In the genomic region with DNA sequence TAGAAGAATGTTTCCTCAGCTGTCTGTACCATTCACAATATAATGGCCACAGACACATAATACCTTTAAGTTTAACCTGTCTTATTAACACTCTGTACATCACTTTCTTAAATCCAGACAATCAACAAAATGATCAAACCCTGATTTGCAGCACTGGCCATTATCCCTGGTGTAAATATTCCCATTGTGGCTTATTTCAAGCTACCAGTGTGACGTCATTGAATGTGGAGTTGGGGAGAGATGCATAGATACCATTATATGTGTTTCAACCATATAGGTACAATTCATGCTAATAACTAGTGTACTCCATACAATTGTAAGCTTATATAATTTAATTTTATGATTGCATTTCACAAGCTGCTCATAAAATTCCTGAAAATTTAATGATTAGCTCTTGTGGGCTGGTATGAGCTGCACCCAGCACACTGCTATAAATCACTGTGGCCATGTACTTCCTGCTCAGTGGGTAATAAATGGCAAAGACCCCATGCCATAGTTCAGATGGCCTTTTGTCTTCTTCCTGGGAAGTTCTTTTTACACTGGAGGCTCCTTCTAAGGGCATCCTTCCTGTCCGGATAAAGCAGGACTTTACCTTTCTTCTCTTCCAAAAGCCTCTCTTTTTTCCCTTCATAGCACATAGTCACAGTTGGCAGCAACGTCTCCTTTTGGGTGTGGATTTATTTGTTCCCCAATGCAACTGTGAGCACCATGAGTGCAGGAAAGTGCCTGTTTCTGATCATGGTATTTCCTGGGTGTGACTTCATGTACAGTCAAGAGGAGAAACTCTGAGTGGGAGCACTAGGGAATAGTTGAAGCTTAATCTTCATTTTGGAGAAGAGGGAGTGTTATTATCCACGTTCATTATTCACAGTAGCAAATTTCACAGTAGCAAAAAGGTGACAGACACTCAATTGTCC, we compare ENCODE assay signal across 19 cellular contexts.
DNase-seq lines count a peak whose midpoint lies in the region; FAIRE-seq and TF ChIP-seq lines count a peak whose summit lies in the region.
"Had no signal": no experiment of that assay in that cellular context is flagged by ENCODE, and none has a peak within 500 bp of the region (broad histone marks: within the 10 kb centered on the region; RNA-seq: fewer than 3 reads in every experiment).

No MANE protein-coding gene starts in this region.

- peak; percentile 9 for FAIRE-seq in astrocyte (lab: Jason Lieb, UNC)
- no peak for FAIRE-seq in small intestine (lab: Jason Lieb, UNC)
- FAIRE-seq: GM18507, HTR-8/SVneo had no signal

- H2AFZ ChIP-seq in astrocyte (ENCODE audit: low read depth, low read length): no peak overlapping the region
- H2AFZ ChIP-seq: PC-9 had no signal

- H3K4me2 ChIP-seq in astrocyte (ENCODE audit: low read length): no peak overlapping the region
- H3K4me2 ChIP-seq: PC-9 had no signal

- H3K4me3 Mint-ChIP-seq in astrocyte (ENCODE audit: unreplicated experiment): no peak overlapping the region
- no peak overlapping the region for H3K4me3 Mint-ChIP-seq in activated T-helper 1 cell treated with anti-CD3 and anti-CD28 coated beads, Interleukin-12 subunit alpha, Interleukin-12 subunit beta, Interleukin-2, Interleukin-4 antibody, amounts not matched to agents 30 ng/mL and 10 ng/mL and 1 ng/mL, durations not matched to agents 14 hours and 24 hours and 36 hours
- H3K4me3 Mint-ChIP-seq: CD8-positive, alpha-beta T cell had no signal

- no peak overlapping the region for H3K4me3 ChIP-seq in astrocyte (ENCODE audit: insufficient read depth, low read depth, low read length)
- H3K4me3 ChIP-seq in small intestine (ENCODE audit: low read depth in 1 of 2, low read length in 2 of 2): no peak overlapping the region
- H3K4me3 ChIP-seq: HAP-1, PC-9, SK-N-MC had no signal

- peaks cover 3% of the 10 kb centered on the region for H3K9me3 Mint-ChIP-seq in astrocyte (ENCODE audit: unreplicated experiment)
- H3K9me3 Mint-ChIP-seq in activated T-helper 1 cell treated with anti-CD3 and anti-CD28 coated beads, Interleukin-12 subunit alpha, Interleukin-12 subunit beta, Interleukin-2, Interleukin-4 antibody, amounts not matched to agents 30 ng/mL and 10 ng/mL and 1 ng/mL, durations not matched to agents 14 hours and 24 hours and 36 hours: no peaks in the 10 kb centered on the region
- H3K9me3 Mint-ChIP-seq: CD8-positive, alpha-beta T cell had no signal

- H3K36me3 ChIP-seq in astrocyte (ENCODE audit: insufficient read depth, low read length): no peaks in the 10 kb centered on the region
- H3K36me3 ChIP-seq in small intestine (ENCODE audit: control insufficient read depth in 2 of 2, insufficient read depth in 2 of 2, low read length in 2 of 2): peaks cover 0 to 2% of the 10 kb centered on the region in 2 donors
- H3K36me3 ChIP-seq: BE2C, HAP-1 had no signal

- 25 to 53% (median 38%) methylated on average over 4 of the region's 4 CpGs for WGBS in small intestine, 3 donors

- H3K27me3 ChIP-seq in astrocyte (ENCODE audit: insufficient read depth, low read length) (peaks cover 2% of the 10 kb centered on the region), small intestine (ENCODE audit: control insufficient read depth in 2 of 2, insufficient read depth in 2 of 2, low read length in 2 of 2) (no peaks in the 10 kb centered on the region)
- H3K27me3 ChIP-seq: BE2C had no signal

- H3K36me3 Mint-ChIP-seq in astrocyte (ENCODE audit: low read depth, unreplicated experiment): peaks cover 4% of the 10 kb centered on the region
- H3K36me3 Mint-ChIP-seq in activated T-helper 1 cell treated with anti-CD3 and anti-CD28 coated beads, Interleukin-12 subunit alpha, Interleukin-12 subunit beta, Interleukin-2, Interleukin-4 antibody, amounts not matched to agents 30 ng/mL and 10 ng/mL and 1 ng/mL, durations not matched to agents 14 hours and 24 hours and 36 hours (ENCODE audit: low read depth): no peaks in the 10 kb centered on the region

- no peaks in the 10 kb centered on the region for H3K79me2 ChIP-seq in astrocyte (ENCODE audit: insufficient read depth, low read length)

- DNase-seq in GM03348 (ENCODE audit: low spot score): peak; percentile 40
- DNase-seq in astrocyte (ENCODE audit: low read depth): no peak
- peak; percentile 55 for DNase-seq in kidney glomerular epithelial cell (lab: John Stamatoyannopoulos, UW)
- DNase-seq in small intestine: peak; percentile 38
- no peak for DNase-seq in stimulated activated CD4-positive, alpha-beta T cell treated with anti-CD3 and anti-CD28 coated beads, Interleukin-2, amount 100 ng/mL, for 48 hours
- DNase-seq in activated effector memory CD4-positive, alpha-beta T cell treated with anti-CD3 and anti-CD28 coated beads, Interleukin-2, amount 50 U/mL, for 16 hours: no peak
- DNase-seq in NCI-H345 treated with DMSO at 0.1 percent for 48 hours (lab: John Stamatoyannopoulos, UW; ENCODE audit: unreplicated experiment): no peak
- DNase-seq in activated T-helper 1 cell treated with anti-CD3 and anti-CD28 coated beads, Interleukin-12 subunit alpha, Interleukin-12 subunit beta, Interleukin-2, Interleukin-4 antibody, amounts not matched to agents 30 ng/mL and 10 ng/mL and 1 ng/mL, durations not matched to agents 14 hours and 24 hours and 36 hours (ENCODE audit: low spot score): no peak
- DNase-seq: BE2C; CD8-positive, alpha-beta T cell; DMS 273 treated with DMSO at 0.1 percent for 48 hours; NCI-H1092; NCI-H446 treated with DMSO at 0.1 percent for 48 hours; NCI-H748 treated with DMSO at 0.1 percent for 48 hours; PC-9 had no signal

- no peak overlapping the region for H3K27ac Mint-ChIP-seq in astrocyte (ENCODE audit: unreplicated experiment)
- no peak overlapping the region for H3K27ac Mint-ChIP-seq in activated T-helper 1 cell treated with anti-CD3 and anti-CD28 coated beads, Interleukin-12 subunit alpha, Interleukin-12 subunit beta, Interleukin-2, Interleukin-4 antibody, amounts not matched to agents 30 ng/mL and 10 ng/mL and 1 ng/mL, durations not matched to agents 14 hours and 24 hours and 36 hours
- H3K27ac Mint-ChIP-seq: CD8-positive, alpha-beta T cell had no signal

- H3K4me1 ChIP-seq in astrocyte (ENCODE audit: insufficient read depth, low read length) (no peaks in the 10 kb centered on the region), small intestine (ENCODE audit: control insufficient read depth in 2 of 2, insufficient read depth in 1 of 2, low read depth in 1 of 2, low read length in 1 of 2) (no peaks in the 10 kb centered on the region)
- H3K4me1 ChIP-seq: BE2C, HAP-1 had no signal

- no peaks in the 10 kb centered on the region for H3K27me3 Mint-ChIP-seq in astrocyte (ENCODE audit: low read depth, unreplicated experiment)
- H3K27me3 Mint-ChIP-seq in activated T-helper 1 cell treated with anti-CD3 and anti-CD28 coated beads, Interleukin-12 subunit alpha, Interleukin-12 subunit beta, Interleukin-2, Interleukin-4 antibody, amounts not matched to agents 30 ng/mL and 10 ng/mL and 1 ng/mL, durations not matched to agents 14 hours and 24 hours and 36 hours (ENCODE audit: insufficient read depth): no peaks in the 10 kb centered on the region

- H3K27ac ChIP-seq in astrocyte (ENCODE audit: low read depth, low read length) (no peak overlapping the region), small intestine (ENCODE audit: low read depth in 1 of 2, low read length in 1 of 2) (peak overlapping the region in 1 of 2 donors; percentile 53)
- H3K27ac ChIP-seq: PC-9, SK-N-MC had no signal

- H4K20me1 ChIP-seq in astrocyte (ENCODE audit: insufficient read depth, low read length): no peaks in the 10 kb centered on the region

- peaks cover 2% of the 10 kb centered on the region for H3K4me1 Mint-ChIP-seq in astrocyte (ENCODE audit: low read depth, unreplicated experiment)
- no peaks in the 10 kb centered on the region for H3K4me1 Mint-ChIP-seq in activated T-helper 1 cell treated with anti-CD3 and anti-CD28 coated beads, Interleukin-12 subunit alpha, Interleukin-12 subunit beta, Interleukin-2, Interleukin-4 antibody, amounts not matched to agents 30 ng/mL and 10 ng/mL and 1 ng/mL, durations not matched to agents 14 hours and 24 hours and 36 hours (ENCODE audit: low read depth)

- no peak overlapping the region for H3K9ac ChIP-seq in astrocyte (ENCODE audit: low read length)

- H3K9me3 ChIP-seq in astrocyte (ENCODE audit: insufficient read depth, low read depth, low read length) (no peaks in the 10 kb centered on the region), small intestine (ENCODE audit: control insufficient read depth, low read depth) (no peaks in the 10 kb centered on the region)
- H3K9me3 ChIP-seq: BE2C, HAP-1 had no signal

- intact Hi-C loops in activated T-helper 1 cell treated with anti-CD3 and anti-CD28 coated beads, Interleukin-12 subunit alpha, Interleukin-12 subunit beta, Interleukin-2, Interleukin-4 antibody, amounts not matched to agents 30 ng/mL and 10 ng/mL and 1 ng/mL, durations not matched to agents 14 hours and 24 hours and 36 hours (cut with micrococcal nuclease): no loop called here

- no peak for TF ChIP-seq CTCF in astrocyte (IDR thresholded peaks at IDR 0.05; ENCODE audit: insufficient read depth, low read depth, low read length)

Comparison
In these comparisons a context has a peak if more than half of its experiments do, and no peak if none do; other contexts are left out.
1. DNase-seq: peak in GM03348 (single experiment), kidney glomerular epithelial cell (single experiment) and small intestine (single experiment); none in astrocyte (single experiment), stimulated activated CD4-positive, alpha-beta T cell treated with anti-CD3 and anti-CD28 coated beads, Interleukin-2, amount 100 ng/mL, for 48 hours (0 of 2), activated effector memory CD4-positive, alpha-beta T cell treated with anti-CD3 and anti-CD28 coated beads, Interleukin-2, amount 50 U/mL, for 16 hours (single experiment), NCI-H345 treated with DMSO at 0.1 percent for 48 hours (single experiment) and activated T-helper 1 cell treated with anti-CD3 and anti-CD28 coated beads, Interleukin-12 subunit alpha, Interleukin-12 subunit beta, Interleukin-2, Interleukin-4 antibody, amounts not matched to agents 30 ng/mL and 10 ng/mL and 1 ng/mL, durations not matched to agents 14 hours and 24 hours and 36 hours (single experiment).